Comparison of ENCODE assay signal across 6 cellular contexts in the genomic region with DNA sequence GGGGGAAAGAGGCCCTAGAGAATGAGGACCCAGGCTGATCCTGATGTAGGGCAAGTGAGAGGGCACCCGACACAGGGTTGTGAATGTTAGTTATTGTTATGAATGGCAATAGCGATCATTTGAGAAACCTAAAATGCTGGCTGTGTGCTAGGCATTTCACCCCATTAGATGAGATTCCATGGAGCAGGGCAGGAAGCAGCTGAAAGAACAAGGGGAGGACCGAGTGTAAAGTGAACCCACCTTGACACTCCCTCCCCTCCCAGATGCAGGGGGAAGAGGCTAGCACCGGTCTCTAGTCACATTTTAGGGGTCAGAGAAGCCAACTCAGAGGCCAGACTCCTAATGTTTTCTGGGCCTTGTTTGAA. TPM values are rescaled to one million over a fixed set of nuclear protein-coding genes. Genes with fewer than 3 reads are reported as not detected.
DNase-seq lines count a peak whose midpoint lies in the region; TF ChIP-seq lines count a peak whose summit lies in the region.

No MANE protein-coding gene starts in this region.

- H4K20me1 ChIP-seq in OCI-LY7 (ENCODE audit: insufficient read depth, low read length) = no peaks in the 10 kb centered on the region

- no peak for TF ChIP-seq CTCF in OCI-LY7 (conservative IDR thresholded peaks at IDR 0.05; ENCODE audit: low read length)

- H3K9me2 ChIP-seq in OCI-LY7 (ENCODE audit: insufficient read depth, low read length) = no peaks in the 10 kb centered on the region

- CTCF ChIA-PET in OCI-LY7 (lab: Charles Lee; ENCODE audit: unreplicated experiment) = no interaction called here

- H3K27me3 ChIP-seq in ACC112 (ENCODE audit: insufficient read depth, low read length) (no peaks in the 10 kb centered on the region), iPS-15b (ENCODE audit: control insufficient read depth, insufficient read depth, low read length) (peaks cover 28% of the 10 kb centered on the region)

- H3K27ac ChIP-seq in ACC112 (ENCODE audit: low read depth, low read length) (no peak overlapping the region), OCI-LY7 (ENCODE audit: low read depth, low read length, poor library complexity, severe bottlenecking) (peak overlapping the region; percentile 25)

- peak overlapping the region; percentile 89; the same call in 1 of the 2 replicates for H3K4me3 ChIP-seq in ACC112 (ENCODE audit: low read depth, low read length)
- H3K4me3 ChIP-seq in OCI-LY7 (ENCODE audit: low read depth, low read length, poor library complexity, severe bottlenecking) = peak overlapping the region; percentile 68
- H3K4me3 ChIP-seq in iPS-15b (ENCODE audit: low read depth, low read length) = peak overlapping the region; percentile 79

- BruUV-seq in OCI-LY7 (replicated peaks; lab: Mats Ljungman, UMichigan) = no TSS peak

- POLR2A ChIA-PET in OCI-LY7 (lab: Charles Lee) = no interaction called here

- H3K9me3 ChIP-seq in OCI-LY7 (ENCODE audit: low read length) = no peaks in the 10 kb centered on the region
- no peaks in the 10 kb centered on the region for H3K9me3 ChIP-seq in iPS-15b (ENCODE audit: control insufficient read depth, insufficient read depth, low read length)

- peak overlapping the region; percentile 83 for H3K4me2 ChIP-seq in OCI-LY7 (ENCODE audit: low read length)

- peak overlapping the region; percentile 65 for H3K9ac ChIP-seq in iPS-15b (ENCODE audit: low read depth, low read length)

- intact Hi-C loops in OCI-LY7 (cut with micrococcal nuclease; ENCODE audit: unreplicated experiment) = no loop called here

- no peak for DNase-seq in OCI-LY7 (ENCODE audit: low spot score)
- DNase-seq in NCI-H1105 treated with DMSO at 0.1 percent for 48 hours (lab: John Stamatoyannopoulos, UW) = no peak
- DNase-seq in NOMO-1 treated with dmso at 0.1 percent for 144 hours (lab: John Stamatoyannopoulos, UW; ENCODE audit: unreplicated experiment) = no peak
- no peak for DNase-seq in DMS114 treated with DMSO at 0.1 percent for 48 hours (lab: John Stamatoyannopoulos, UW; ENCODE audit: unreplicated experiment)

- no peaks in the 10 kb centered on the region for H3K79me2 ChIP-seq in ACC112 (ENCODE audit: control insufficient read depth, insufficient read depth, low read length, unreplicated experiment)
- H3K79me2 ChIP-seq in OCI-LY7 (ENCODE audit: insufficient read depth, low read depth, low read length) = no peaks in the 10 kb centered on the region

- H3K4me1 ChIP-seq in ACC112 (ENCODE audit: control insufficient read depth, insufficient read depth, low read length, unreplicated experiment) (peaks cover 17% of the 10 kb centered on the region), OCI-LY7 (ENCODE audit: insufficient read depth, low read length, poor library complexity, severe bottlenecking) (peaks cover 9% of the 10 kb centered on the region), iPS-15b (ENCODE audit: control insufficient read depth, insufficient read depth, low read length) (peaks cover 20% of the 10 kb centered on the region)

- no peaks in the 10 kb centered on the region for H3K36me3 ChIP-seq in ACC112 (ENCODE audit: insufficient read depth, low read length)
- H3K36me3 ChIP-seq in OCI-LY7 (ENCODE audit: insufficient read depth, low read length) = no peaks in the 10 kb centered on the region
- no peaks in the 10 kb centered on the region for H3K36me3 ChIP-seq in iPS-15b (ENCODE audit: control insufficient read depth, insufficient read depth, low read length)

- H2AFZ ChIP-seq in ACC112 (ENCODE audit: low read length, unreplicated experiment) = no peak overlapping the region
- peak overlapping the region; percentile 63 for H2AFZ ChIP-seq in OCI-LY7 (ENCODE audit: low read length)

RNA-seq across cellular contexts. Expression of gene CORO6, which starts 0.6 kb away (rescaled TPM):
- total RNA-seq in OCI-LY7 (2014; rRNA removed; shearing (Covaris generic)) = 3.9 and 5.9 TPM in 2 replicates
- 6.2 and 7.5 TPM in 2 replicates for total RNA-seq in OCI-LY7 (2022)

RNA-seq across cellular contexts. Expression of gene ANKRD13B, which starts 30.3 kb away (rescaled TPM):
- total RNA-seq in OCI-LY7 (2014; rRNA removed; shearing (Covaris generic)) = 17.8 and 22.8 TPM in 2 replicates
- 30.5 and 32.8 TPM in 2 replicates for total RNA-seq in OCI-LY7 (2022)

RNA-seq across cellular contexts. Expression of gene GIT1, which starts 33.8 kb away (rescaled TPM):
- total RNA-seq in OCI-LY7 (2014; rRNA removed; shearing (Covaris generic)) = 38.8 and 44.3 TPM in 2 replicates
- total RNA-seq in OCI-LY7 (2022) = 60.2 and 69.6 TPM in 2 replicates

RNA-seq across cellular contexts. Expression of gene TP53I13, which starts 54.8 kb away (rescaled TPM):
- 27.5 and 30.9 TPM in 2 replicates for total RNA-seq in OCI-LY7 (2014; rRNA removed; shearing (Covaris generic))
- 20.8 and 26.5 TPM in 2 replicates for total RNA-seq in OCI-LY7 (2022)

RNA-seq across cellular contexts. Expression of gene ABHD15, which starts 56.4 kb away (rescaled TPM):
- 7.7 and 8.5 TPM in 2 replicates for total RNA-seq in OCI-LY7 (2014; rRNA removed; shearing (Covaris generic))
- total RNA-seq in OCI-LY7 (2022) = 13.9 and 15.3 TPM in 2 replicates
